ENCODE assay signal across 9 cellular contexts in genomic region chr19:40225440-40226305, GRCh38.
DNase-seq lines count a peak whose midpoint lies in the region; ATAC-seq lines count a peak whose summit lies in the region.
"Had no signal": no experiment of that assay in that cellular context is flagged by ENCODE, and none has a peak within 500 bp of the region (broad histone marks: within the 10 kb centered on the region; RNA-seq: fewer than 3 reads in every experiment).

No MANE protein-coding gene starts in this region.

- H3K27ac ChIP-seq in caudate nucleus (ENCODE audit: low read depth, low read length) = no peak overlapping the region
- H3K27ac ChIP-seq: PC-9 had no signal

- DNase-seq in NCI-H345 treated with DMSO at 0.1 percent for 48 hours (lab: John Stamatoyannopoulos, UW; ENCODE audit: unreplicated experiment) (peak; percentile 75), NCI-H345 (lab: John Stamatoyannopoulos, UW) (no peak), NCI-H526 treated with DMSO at 0.1 percent for 48 hours (lab: John Stamatoyannopoulos, UW) (peak; percentile 65), fibroblast of gingiva (ENCODE audit: low read depth) (peak; percentile 40), smooth muscle cell of the brain vasculature (ENCODE audit: low read depth, low spot score) (peak; percentile 36), MV-4-11 (lab: John Stamatoyannopoulos, UW) (no peak), caudate nucleus (lab: John Stamatoyannopoulos, UW) (no peak)

- ATAC-seq in GM18511 (IDR thresholded peaks at IDR 0.05; ENCODE audit: unreplicated experiment) = no peak

Comparison
In these comparisons a context has a peak if more than half of its experiments do, and no peak if none do; other contexts are left out.
1. DNase-seq: peak in NCI-H345 treated with DMSO at 0.1 percent for 48 hours (single experiment), NCI-H526 treated with DMSO at 0.1 percent for 48 hours (single experiment), fibroblast of gingiva (single experiment) and smooth muscle cell of the brain vasculature (single experiment); none in NCI-H345 (single experiment), MV-4-11 (single experiment) and caudate nucleus (0 of 61).